Comparison of ENCODE assay signal across 8 cellular contexts in the genomic region with DNA sequence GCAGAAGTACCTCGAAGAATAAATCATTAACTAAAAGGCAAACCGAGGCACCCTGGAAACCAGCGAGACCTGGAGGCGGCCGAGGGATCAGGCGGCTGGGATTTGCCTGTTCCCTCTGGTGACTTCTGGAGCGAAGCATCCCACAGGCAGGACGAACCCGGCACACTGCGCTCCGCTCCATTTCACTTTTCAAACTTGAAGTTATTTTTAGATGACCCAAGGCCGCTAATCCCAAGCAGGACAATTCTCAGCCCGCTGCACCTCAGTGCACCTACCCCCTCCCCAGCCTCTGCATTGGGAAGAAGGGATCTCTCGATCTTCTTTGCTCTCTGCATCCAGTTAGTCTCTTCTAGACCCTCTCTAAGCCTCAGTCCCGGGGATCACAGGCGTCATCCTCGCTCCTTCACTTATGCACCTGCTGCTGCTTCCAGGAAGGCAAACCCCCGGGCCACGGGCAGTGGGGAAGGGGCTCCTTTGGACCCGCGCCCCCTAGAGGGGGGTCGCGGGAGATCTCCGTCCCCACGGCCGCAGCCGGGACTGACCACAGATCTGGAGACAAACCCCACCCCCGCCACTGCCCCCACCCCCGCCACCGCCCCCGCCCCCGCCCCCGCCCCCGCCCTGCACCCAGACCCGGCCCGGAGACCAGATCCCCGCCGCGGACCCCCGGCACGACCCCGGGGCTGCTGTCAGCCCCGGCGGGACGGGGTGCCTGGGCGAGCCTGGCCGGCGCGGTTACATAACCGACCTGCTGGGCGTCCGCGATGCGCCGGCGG. TPM values are rescaled to one million over a fixed set of nuclear protein-coding genes. Genes with fewer than 3 reads are reported as not detected.
DNase-seq lines count a peak whose midpoint lies in the region; ATAC-seq, FAIRE-seq and TF ChIP-seq lines count a peak whose summit lies in the region.

No MANE protein-coding gene starts in this region.

- no peaks in the 10 kb centered on the region for H3K36me3 ChIP-seq in pancreas

- no peak overlapping the region for H3K27ac Mint-ChIP-seq in activated CD8-positive, alpha-beta T cell treated with anti-CD3 and anti-CD28 coated beads for 36 hours

- CTCF ChIA-PET in activated CD8-positive, alpha-beta T cell treated with anti-CD3 and anti-CD28 coated beads for 36 hours (lab: Charles Lee), result interaction anchor here (1.0 kb wide), 1 partner anchor 12 kb away, joined by 4 read pairs; no protein-coding TSS in a partner anchor

- H3K27me3 Mint-ChIP-seq in activated CD8-positive, alpha-beta T cell treated with anti-CD3 and anti-CD28 coated beads for 36 hours, result peaks cover 65% of the 10 kb centered on the region

- H3K4me1 ChIP-seq in pancreas, result peaks cover 0 to 7% (median 0%) of the 10 kb centered on the region in 3 donors

- peak overlapping the region; percentile 23 for H3K4me3 Mint-ChIP-seq in activated CD8-positive, alpha-beta T cell treated with anti-CD3 and anti-CD28 coated beads for 36 hours

- no peaks in the 10 kb centered on the region for H3K4me1 Mint-ChIP-seq in activated CD8-positive, alpha-beta T cell treated with anti-CD3 and anti-CD28 coated beads for 36 hours (ENCODE audit: low read depth)

- peak overlapping the region; percentile 63 to 84 (median 72) for H3K4me3 ChIP-seq in pancreas

- TF ChIP-seq CTCF in AG09319 (IDR thresholded peaks at IDR 0.05; ENCODE audit: low read depth, low read length), result peak; percentile 34
- TF ChIP-seq CTCF in activated CD8-positive, alpha-beta T cell treated with anti-CD3 and anti-CD28 coated beads for 36 hours (IDR thresholded peaks at IDR 0.05), result no peak
- TF ChIP-seq CTCF in pancreas (IDR thresholded peaks at IDR 0.05), result no peak

- H3K27ac ChIP-seq in pancreas, result peak overlapping the region; percentile 32 to 80 (median 74)

- H3K9me3 ChIP-seq in pancreas, result no peaks in the 10 kb centered on the region

- H3K9me3 Mint-ChIP-seq in activated CD8-positive, alpha-beta T cell treated with anti-CD3 and anti-CD28 coated beads for 36 hours, result no peaks in the 10 kb centered on the region

- no peaks in the 10 kb centered on the region for H3K36me3 Mint-ChIP-seq in activated CD8-positive, alpha-beta T cell treated with anti-CD3 and anti-CD28 coated beads for 36 hours (ENCODE audit: low read depth)

- no peak for DNase-seq in AG09319 (ENCODE audit: extremely low read depth, low read depth)
- no peak for DNase-seq in activated CD8-positive, alpha-beta T cell treated with anti-CD3 and anti-CD28 coated beads for 36 hours
- peak; percentile 57 for DNase-seq in Right ventricle myocardium superior
- peak; percentile 21 to 76 (median 36) for DNase-seq in pancreas
- no peak for DNase-seq in SW480 (ENCODE audit: low spot score)
- DNase-seq in stimulated activated naive CD4-positive, alpha-beta T cell treated with Interleukin-2 at 50 U/mL for 16 hours (lab: John Stamatoyannopoulos, UW), result no peak

- no peaks in the 10 kb centered on the region for H3K27me3 ChIP-seq in pancreas

- ATAC-seq in GM19372 (IDR thresholded peaks at IDR 0.05; ENCODE audit: low read depth, unreplicated experiment), result peak; percentile 5
- ATAC-seq in activated CD8-positive, alpha-beta T cell treated with anti-CD3 and anti-CD28 coated beads for 36 hours, result no peak
- ATAC-seq in Right ventricle myocardium superior (ENCODE audit: poor library complexity), result peak; percentile 38
- peak; percentile 27 to 46 (median 40) for ATAC-seq in pancreas
- no peak for ATAC-seq in HG03175 (IDR thresholded peaks at IDR 0.05; ENCODE audit: unreplicated experiment)

- intact Hi-C loops in activated CD8-positive, alpha-beta T cell treated with anti-CD3 and anti-CD28 coated beads for 36 hours (cut with micrococcal nuclease), result no loop called here
- intact Hi-C loops in Right ventricle myocardium superior (cut with DNase I) (loop anchor here (2.0 kb wide), 1 partner anchor 138 kb away; no protein-coding TSS in a partner anchor), pancreas (cut with DNase I) (loop anchor here in 1 of 3 donors (10.0 kb wide), 1 partner anchor 76 kb away; no protein-coding TSS in a partner anchor)

- WGBS in pancreas, 2 donors, result 1% methylated on average over 44 to 56 of the region's 56 CpGs

- no peak for FAIRE-seq in pancreas (lab: Jason Lieb, UNC)

- POLR2A ChIA-PET in activated CD8-positive, alpha-beta T cell treated with anti-CD3 and anti-CD28 coated beads for 36 hours (lab: Charles Lee), result no interaction called here

RNA-seq across cellular contexts. Expression of a gene that starts 0.6 kb away (rescaled TPM):
- total RNA-seq in activated CD8-positive, alpha-beta T cell treated with anti-CD3 and anti-CD28 coated beads for 36 hours, result not detected
- total RNA-seq in Right ventricle myocardium superior (258 TPM), pancreas (1 to 10 TPM; 1.7 to 7.4 (median 3.3) TPM)
- 10 to 100 TPM in 1 of 2 donors, 1 to 10 TPM in 1; 2.9 to 19.0 TPM for polyA plus RNA-seq in pancreas

Comparison
In these comparisons a context has a peak if more than half of its experiments do, and no peak if none do; other contexts are left out.
1. DNase-seq: peak in Right ventricle myocardium superior (single experiment) and pancreas (6 of 6); none in AG09319 (single experiment), activated CD8-positive, alpha-beta T cell treated with anti-CD3 and anti-CD28 coated beads for 36 hours (single experiment), SW480 (single experiment) and stimulated activated naive CD4-positive, alpha-beta T cell treated with Interleukin-2 at 50 U/mL for 16 hours (single experiment).
2. ATAC-seq: peak in GM19372 (single experiment), Right ventricle myocardium superior (single experiment) and pancreas (4 of 4); none in activated CD8-positive, alpha-beta T cell treated with anti-CD3 and anti-CD28 coated beads for 36 hours (single experiment) and HG03175 (single experiment).
3. RNA of a gene that starts 0.6 kb away (total RNA-seq): 258 TPM in Right ventricle myocardium superior (single experiment); 1.7 to 7.4 TPM in pancreas and not detected in activated CD8-positive, alpha-beta T cell treated with anti-CD3 and anti-CD28 coated beads for 36 hours; every median in the first group is over 10 times any median in the second.